Comparison of ENCODE assay signal across 10 cellular contexts in genomic region chr1:164560504-164560903, GRCh38. TPM values are rescaled to one million over a fixed set of nuclear protein-coding genes. Genes with fewer than 3 reads are reported as not detected.
DNase-seq lines count a peak whose midpoint lies in the region; ATAC-seq and TF ChIP-seq lines count a peak whose summit lies in the region.
"Had no signal": no experiment of that assay in that cellular context is flagged by ENCODE, and none has a peak within 500 bp of the region (broad histone marks: within the 10 kb centered on the region; RNA-seq: fewer than 3 reads in every experiment).

No MANE protein-coding gene starts in this region.

- no peaks in the 10 kb centered on the region for H3F3A ChIP-seq in MM.1S (ENCODE audit: insufficient read depth, low read length)

- H3K4me2 ChIP-seq in MM.1S (ENCODE audit: low read depth, low read length), result peak overlapping the region; percentile 45

- H2AFZ ChIP-seq in MM.1S (ENCODE audit: low read length), result peak overlapping the region; percentile 63

- H3K27me3 ChIP-seq in MM.1S (replicated peaks; ENCODE audit: insufficient read depth, low read length) (no peaks in the 10 kb centered on the region), left lung (peaks cover 0 to 26% of the 10 kb centered on the region in 2 donors), stomach smooth muscle (ENCODE audit: control insufficient read depth in 1 of 2, insufficient read depth in 2 of 2, low read length in 2 of 2) (no peaks in the 10 kb centered on the region)

- H3K4me3 ChIP-seq in MM.1S (ENCODE audit: low read length) (peak overlapping the region; percentile 71), cardiac fibroblast (replicated peaks in 1 of 2; ENCODE audit: low read depth in 2 of 2, low read length in 2 of 2) (peak overlapping the region; percentile 69 to 78), left lung (peak overlapping the region; percentile 46 to 58), stomach smooth muscle (ENCODE audit: low read length in 2 of 2) (peak overlapping the region; percentile 86 to 98)

- H3K9me3 ChIP-seq in MM.1S (replicated peaks; ENCODE audit: insufficient read depth, low read length), result no peaks in the 10 kb centered on the region
- no peaks in the 10 kb centered on the region for H3K9me3 ChIP-seq in left lung
- H3K9me3 ChIP-seq in stomach smooth muscle (ENCODE audit: control insufficient read depth in 2 of 2, low read length in 2 of 2), result no peaks in the 10 kb centered on the region

- H3K9ac ChIP-seq in MM.1S (ENCODE audit: low read length) (peak overlapping the region; percentile 55; the same call in 1 of the 2 replicates), stomach smooth muscle (ENCODE audit: low read length in 2 of 2) (peak overlapping the region; percentile 89)

- intact Hi-C loops in left lung (cut with DNase I), result no loop called here
- intact Hi-C loops in sciatic nerve (cut with DNase I), result no loop called here

- H3K9me2 ChIP-seq in MM.1S (replicated peaks; ENCODE audit: insufficient read depth, low read length), result no peaks in the 10 kb centered on the region

- H3K36me3 ChIP-seq in MM.1S (replicated peaks; ENCODE audit: insufficient read depth, low read length), result no peaks in the 10 kb centered on the region
- H3K36me3 ChIP-seq in left lung, result no peaks in the 10 kb centered on the region
- H3K36me3 ChIP-seq in stomach smooth muscle (ENCODE audit: control insufficient read depth in 2 of 2, insufficient read depth in 2 of 2, low read length in 2 of 2), result no peaks in the 10 kb centered on the region

- peaks cover 27% of the 10 kb centered on the region for H3K79me2 ChIP-seq in MM.1S (ENCODE audit: low read length)

- no peaks in the 10 kb centered on the region for H4K20me1 ChIP-seq in MM.1S (ENCODE audit: insufficient read depth, low read length)

- ATAC-seq in left lung (no peak), sciatic nerve (no peak), GM18519 (IDR thresholded peaks at IDR 0.05; ENCODE audit: low FRiP score, unreplicated experiment) (no peak)

- no peak for DNase-seq in MM.1S
- no peak for DNase-seq in cardiac fibroblast (ENCODE audit: low read depth in 2 of 2)
- DNase-seq in left lung, result no peak
- DNase-seq in sciatic nerve (ENCODE audit: low spot score), result no peak
- no peak for DNase-seq in NK-92 treated with Interleukin-12 subunit alpha and Interleukin-12 subunit beta, amount 100 ng/mL, for 24 hours (lab: John Stamatoyannopoulos, UW)
- DNase-seq in germinal center (ENCODE audit: low spot score), result no peak
- DNase-seq: activated gamma-delta T cell treated with Interleukin-2 at 50 U/mL for 16 hours; stimulated activated CD4-positive, alpha-beta T cell treated with anti-CD3 and anti-CD28 coated beads, Interleukin-12 subunit alpha, Interleukin-12 subunit beta, amount 100 ng/mL, for 4 hours had no signal

- no peak for TF ChIP-seq CTCF in MM.1S (IDR thresholded peaks at IDR 0.05; ENCODE audit: low read length)
- TF ChIP-seq CTCF in cardiac fibroblast (IDR thresholded peaks at IDR 0.05; ENCODE audit: low read depth, low read length), result no peak
- TF ChIP-seq CTCF in left lung (IDR thresholded peaks at IDR 0.05), result no peak

- H3K27ac ChIP-seq in MM.1S (ENCODE audit: low read length) (peak overlapping the region; percentile 15; the same call in 1 of the 2 replicates), left lung (peak overlapping the region; percentile 72 to 93), stomach smooth muscle (ENCODE audit: low read length) (peak overlapping the region; percentile 80)

- H3K4me1 ChIP-seq in MM.1S (ENCODE audit: low read length) (peaks cover 10% of the 10 kb centered on the region), left lung (peaks cover 0 to 22% of the 10 kb centered on the region in 2 donors), stomach smooth muscle (ENCODE audit: control insufficient read depth, insufficient read depth, low read length) (peaks cover 1% of the 10 kb centered on the region)

RNA-seq across cellular contexts. Expression of gene PBX1, which starts 1.5 kb away (rescaled TPM):
- total RNA-seq in left lung, result 10 to 100 TPM; 44.5 to 50.6 TPM
- 72.9 TPM for total RNA-seq in sciatic nerve

Comparison
In these comparisons a context has a peak if more than half of its experiments do, and no peak if none do; other contexts are left out.
1. H3K27ac ChIP-seq: peak in every context shown above with its lines; median percentile 82 in left lung; 80 in stomach smooth muscle; 15 in MM.1S.